Comparison of ENCODE assay signal across 18 cellular contexts in the genomic region with DNA sequence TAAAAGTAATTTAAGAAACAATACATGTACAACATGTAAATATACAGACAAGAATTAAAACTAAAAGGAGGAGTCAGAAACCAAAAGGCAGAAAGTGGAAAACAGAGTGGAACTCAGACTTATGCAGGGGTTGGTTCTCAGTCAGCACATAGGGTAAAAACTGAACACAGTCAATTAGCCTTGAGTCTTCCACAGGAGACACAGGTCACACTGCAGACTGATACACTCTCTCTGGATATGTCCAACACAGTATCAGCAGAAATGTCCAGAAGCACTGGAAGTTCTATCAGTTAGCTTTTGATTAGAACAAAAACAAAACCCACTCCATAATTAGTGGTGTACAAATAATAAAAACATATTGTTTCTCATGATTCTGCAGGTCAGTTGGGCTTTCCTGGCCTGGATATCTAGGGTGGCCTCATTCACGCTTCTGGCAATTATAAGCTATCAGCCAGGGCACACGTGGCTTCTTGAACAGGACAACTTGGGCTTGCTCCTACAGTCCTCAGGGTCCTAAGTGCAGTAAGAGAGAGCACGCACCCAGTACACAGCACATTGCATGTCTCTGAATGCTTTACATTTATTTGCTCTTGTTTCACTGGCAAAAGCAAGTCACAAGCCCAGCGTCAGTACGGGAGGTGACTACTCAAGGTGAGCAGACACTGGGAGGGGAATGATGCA. TPM values are rescaled to one million over a fixed set of nuclear protein-coding genes. Genes with fewer than 3 reads are reported as not detected.
A peak's percentile ranks its signal among the peaks of the same experiment; 100 is the strongest.
DNase-seq lines count a peak whose midpoint lies in the region; ATAC-seq and TF ChIP-seq lines count a peak whose summit lies in the region.
"Had no signal": no experiment of that assay in that cellular context is flagged by ENCODE, and none has a peak within 500 bp of the region (broad histone marks: within the 10 kb centered on the region; RNA-seq: fewer than 3 reads in every experiment).

No MANE protein-coding gene starts in this region.

- no peak overlapping the region for H3K9ac ChIP-seq in smooth muscle cell (ENCODE audit: low read depth)

- H3K27me3 ChIP-seq in right atrium auricular region: no peaks in the 10 kb centered on the region
- H3K27me3 ChIP-seq in smooth muscle cell (ENCODE audit: low read depth): no peaks in the 10 kb centered on the region
- H3K27me3 ChIP-seq: ascending aorta had no signal

- H3K4me1 ChIP-seq in right atrium auricular region (peaks cover 0 to 6% of the 10 kb centered on the region in 2 donors), smooth muscle cell (ENCODE audit: low read depth) (no peaks in the 10 kb centered on the region)
- H3K4me1 ChIP-seq: ascending aorta had no signal

- H3F3A ChIP-seq in smooth muscle cell (ENCODE audit: low read depth): no peaks in the 10 kb centered on the region

- intact Hi-C loops in Right ventricle myocardium superior (cut with DNase I): no loop called here

- ATAC-seq in Right ventricle myocardium superior (ENCODE audit: poor library complexity): peak; percentile 55
- peak; percentile 50 for ATAC-seq in GM21717 (IDR thresholded peaks at IDR 0.05; ENCODE audit: unreplicated experiment)
- ATAC-seq in HG03095 (IDR thresholded peaks at IDR 0.05; ENCODE audit: unreplicated experiment): peak; percentile 45
- no peak for ATAC-seq in GM19035 (IDR thresholded peaks at IDR 0.05; ENCODE audit: unreplicated experiment)

- peak overlapping the region; percentile 39 for H3K4me2 ChIP-seq in smooth muscle cell

- no peak overlapping the region for H2AFZ ChIP-seq in smooth muscle cell (ENCODE audit: low read depth)

- H3K79me2 ChIP-seq in smooth muscle cell (ENCODE audit: low read depth): no peaks in the 10 kb centered on the region

- H3K4me3 ChIP-seq in right atrium auricular region (no peak overlapping the region), smooth muscle cell (no peak overlapping the region)
- H3K4me3 ChIP-seq: ascending aorta, left ventricle myocardium inferior had no signal

- no peaks in the 10 kb centered on the region for H3K9me3 ChIP-seq in right atrium auricular region
- no peaks in the 10 kb centered on the region for H3K9me3 ChIP-seq in smooth muscle cell (replicated peaks; ENCODE audit: low read depth)
- H3K9me3 ChIP-seq: ascending aorta had no signal

- H3K36me3 ChIP-seq in right atrium auricular region: no peaks in the 10 kb centered on the region
- H3K36me3 ChIP-seq in smooth muscle cell (ENCODE audit: low read depth): no peaks in the 10 kb centered on the region
- H3K36me3 ChIP-seq: ascending aorta, left ventricle myocardium inferior had no signal

- H4K20me1 ChIP-seq in smooth muscle cell (ENCODE audit: low read depth): no peaks in the 10 kb centered on the region

- 87% methylated on average over 5 of the region's 5 CpGs for WGBS in smooth muscle cell (ENCODE audit: low lambda C conversion rate)

- no peak for TF ChIP-seq CTCF in right atrium auricular region (IDR thresholded peaks at IDR 0.05)
- no peak for TF ChIP-seq CTCF in smooth muscle cell (IDR thresholded peaks at IDR 0.05; ENCODE audit: borderline replicate concordance, insufficient read depth, poor library complexity, severe bottlenecking)

- DNase-seq in Right ventricle myocardium superior: no peak
- DNase-seq in right atrium auricular region (ENCODE audit: low spot score): no peak
- DNase-seq in smooth muscle cell (lab: John Stamatoyannopoulos, UW; ENCODE audit: unreplicated experiment): no peak
- DNase-seq in NCI-H510A (lab: John Stamatoyannopoulos, UW): no peak
- DNase-seq in DMS 273 (lab: John Stamatoyannopoulos, UW; ENCODE audit: unreplicated experiment): no peak
- DNase-seq: activated CD4-positive, CD25-positive, alpha-beta regulatory T cell; activated effector memory CD4-positive, alpha-beta T cell treated with anti-CD3 and anti-CD28 coated beads, Interleukin-2, amount 50 U/mL, for 16 hours; DND-41; left ventricle myocardium inferior; NK-92 treated with Interleukin-12 subunit alpha and Interleukin-12 subunit beta, amount 100 ng/mL, for 24 hours; stimulated activated CD4-positive, alpha-beta T cell treated with anti-CD3 and anti-CD28 coated beads, Interleukin-4, amount 100 ng/mL, for 24 hours had no signal

- H3K27ac ChIP-seq in right atrium auricular region (no peak overlapping the region), smooth muscle cell (ENCODE audit: low read depth) (no peak overlapping the region)
- H3K27ac ChIP-seq: 22Rv1, C4-2B, left ventricle myocardium inferior had no signal

RNA-seq across cellular contexts. Expression of a gene that starts 21.6 kb away (rescaled TPM):
- total RNA-seq in Right ventricle myocardium superior (1.7 TPM), right atrium auricular region (1 to 10 TPM; 1.1 to 1.3 TPM), smooth muscle cell (0.67 and 1.8 TPM in 2 replicates)
- 0.14 TPM in 1 of 2 replicates, not detected in the other for polyA plus RNA-seq in smooth muscle cell
- total RNA-seq: osteocyte had no signal
